Comparison of ENCODE assay signal across 28 cellular contexts in the genomic region with DNA sequence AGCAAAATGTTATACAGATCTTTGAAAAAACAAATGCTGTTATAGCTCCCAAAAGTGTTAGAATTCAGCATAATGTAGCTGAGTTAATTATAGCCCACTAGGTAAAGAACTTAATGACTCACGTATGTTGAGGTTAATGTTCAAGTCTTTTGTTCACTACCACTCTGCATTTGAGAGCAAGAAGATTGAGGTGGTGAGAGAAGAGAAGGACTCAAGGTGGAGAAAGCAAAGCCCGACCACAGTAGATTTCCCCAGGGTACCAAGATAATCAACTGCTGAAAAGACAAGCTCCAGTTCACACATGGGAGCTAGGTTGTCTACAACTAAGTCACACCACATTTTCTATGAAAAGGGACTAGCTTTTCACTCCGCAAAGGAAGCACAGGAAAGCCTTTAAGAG.
"Had no signal": no experiment of that assay in that cellular context is flagged by ENCODE, and none has a peak within 500 bp of the region (broad histone marks: within the 10 kb centered on the region; RNA-seq: fewer than 3 reads in every experiment).

No MANE protein-coding gene starts in this region.

- DNase-seq: activated CD4-positive, alpha-beta memory T cell treated with anti-CD3 and anti-CD28 coated beads for 36 hours; activated CD4-positive, alpha-beta T cell treated with anti-CD3 and anti-CD28 coated beads for 36 hours; activated CD4-positive, alpha-beta T cell treated with anti-CD3 and anti-CD28 coated beads, Interleukin-2, amount 10 ng/mL, durations not matched to agents 24 days and 14 days; activated CD4-positive, CD25-positive, alpha-beta regulatory T cell; activated CD4-positive, CD25-positive, alpha-beta regulatory T cell treated with anti-CD3 and anti-CD28 coated beads, Interleukin-2, amount 50 U/mL, for 72 hours; activated CD8-positive, alpha-beta memory T cell treated with anti-CD3 and anti-CD28 coated beads, Interleukin-2, amount 10 ng/mL, durations not matched to agents 7 days and 5 days; activated CD8-positive, alpha-beta memory T cell treated with anti-CD3 and anti-CD28 coated beads, Interleukin-2, amount 50 U/mL, for 4 hours; activated CD8-positive, alpha-beta T cell treated with anti-CD3 and anti-CD28 coated beads, Interleukin-2, amount 10 ng/mL, durations not matched to agents 7 days and 5 days; activated gamma-delta T cell treated with Interleukin-2 at 50 U/mL for 16 hours; activated naive CD4-positive, alpha-beta T cell treated with anti-CD3 and anti-CD28 coated beads, Interleukin-2, amount 50 U/mL, for 16 hours; activated naive CD4-positive, alpha-beta T cell treated with Interleukin-2 at 50 U/mL for 16 hours; activated T-cell treated with anti-CD3 and anti-CD28 coated beads, Interleukin-2, amount 50 U/mL, for 1 hour; activated T-cell treated with anti-CD3 and anti-CD28 coated beads, Interleukin-2, amount 50 U/mL, for 48 hours; amniotic stem cell; anterior cingulate cortex; brain microvascular endothelial cell; dorsolateral prefrontal cortex; effector memory CD4-positive, alpha-beta T cell; endodermal cell; foreskin fibroblast; glutamatergic neuron; heart left ventricle; hypothalamus had no signal

- H3K4me1 ChIP-seq: heart left ventricle had no signal

- H3K27ac ChIP-seq: brain microvascular endothelial cell, coronary artery, dorsolateral prefrontal cortex, heart left ventricle had no signal

- FAIRE-seq: astrocyte, bronchial epithelial cell, frontal cortex had no signal

- ATAC-seq: activated CD4-positive, alpha-beta T cell treated with anti-CD3 and anti-CD28 coated beads for 36 hours; activated CD8-positive, alpha-beta memory T cell treated with anti-CD3 and anti-CD28 coated beads, Interleukin-2, amount 10 ng/mL, durations not matched to agents 7 days and 5 days; activated CD8-positive, alpha-beta T cell treated with anti-CD3 and anti-CD28 coated beads, Interleukin-2, amount 10 ng/mL, durations not matched to agents 7 days and 5 days; esophagus mucosa; heart left ventricle had no signal

- H3K9me3 ChIP-seq: heart left ventricle had no signal

- H3K27me3 ChIP-seq: brain microvascular endothelial cell, dorsolateral prefrontal cortex, heart left ventricle had no signal

- H3K4me3 ChIP-seq: coronary artery, dorsolateral prefrontal cortex, heart left ventricle had no signal

- H3K36me3 ChIP-seq: brain microvascular endothelial cell, heart left ventricle had no signal
